ENCODE assay signal across 8 cellular contexts in genomic region chr16:1331712-1332617, GRCh38. TPM values are rescaled to one million over a fixed set of nuclear protein-coding genes. Genes with fewer than 3 reads are reported as not detected.
A peak's percentile ranks its signal among the peaks of the same experiment; 100 is the strongest.
DNase-seq lines count a peak whose midpoint lies in the region; ATAC-seq and TF ChIP-seq lines count a peak whose summit lies in the region.

No MANE protein-coding gene starts in this region.

- peak overlapping the region; percentile 80 to 93 (median 83) for H3K4me3 Mint-ChIP-seq in CD8-positive, alpha-beta memory T cell
- peak overlapping the region; percentile 78 for H3K4me3 Mint-ChIP-seq in activated T-cell treated with anti-CD3 and anti-CD28 coated beads, Interleukin-2, amount 50 U/mL, for 72 hours

- no peaks in the 10 kb centered on the region for H3K36me3 ChIP-seq in CD8-positive, alpha-beta memory T cell (ENCODE audit: insufficient read depth, low read length)
- H3K36me3 ChIP-seq in heart right ventricle = peaks cover 0 to 4% (median 0%) of the 10 kb centered on the region in 9 donors

- peak overlapping the region; percentile 40 for H3K4me3 ChIP-seq in CD8-positive, alpha-beta memory T cell (ENCODE audit: low read length)
- H3K4me3 ChIP-seq in heart right ventricle = peak overlapping the region; percentile 1 to 64 (median 54)

- H3K36me3 Mint-ChIP-seq in CD8-positive, alpha-beta memory T cell = no peaks in the 10 kb centered on the region
- no peaks in the 10 kb centered on the region for H3K36me3 Mint-ChIP-seq in activated T-cell treated with anti-CD3 and anti-CD28 coated beads, Interleukin-2, amount 50 U/mL, for 72 hours (ENCODE audit: insufficient read depth in 2 of 2)

- H3K27ac ChIP-seq in CD8-positive, alpha-beta memory T cell (ENCODE audit: low read depth, low read length) = peak overlapping the region; percentile 70
- H3K27ac ChIP-seq in heart right ventricle (peak overlapping the region in 9 of 10 donors; percentile 28 to 89 (median 66)), caudate nucleus (ENCODE audit: low read depth, low read length) (no peak overlapping the region)

- WGBS in heart right ventricle, 2 donors = 3% methylated on average over 34 of the region's 34 CpGs

- POLR2A ChIA-PET in CD8-positive, alpha-beta memory T cell (lab: Charles Lee) = interaction anchor here (0.6 to 2.3 kb wide), 5 partner anchors 10 to 76 kb away, joined by 3 to 13 read pairs (median 3); partner anchors contain the start of genes GNPTG, TSR3 and UBE2I

- CTCF ChIA-PET in CD8-positive, alpha-beta memory T cell (lab: Charles Lee) = interaction anchor here (1.2 kb wide), 1 partner anchor 23 kb away, joined by 3 read pairs; the partner anchor contains the start of gene UBE2I

- peaks cover 25% of the 10 kb centered on the region for H3K27me3 ChIP-seq in CD8-positive, alpha-beta memory T cell (ENCODE audit: insufficient read depth, low read length, poor library complexity, severe bottlenecking)
- H3K27me3 ChIP-seq in heart right ventricle = peaks cover 16 to 66% (median 35%) of the 10 kb centered on the region in 7 donors

- H3K27ac Mint-ChIP-seq in CD8-positive, alpha-beta memory T cell = peak overlapping the region; percentile 57 to 96 (median 88)
- peak overlapping the region; percentile 38 for H3K27ac Mint-ChIP-seq in activated T-cell treated with anti-CD3 and anti-CD28 coated beads, Interleukin-2, amount 50 U/mL, for 72 hours

- peak in 4 of 5 donors; percentile 34 to 82 (median 58) for DNase-seq in CD8-positive, alpha-beta memory T cell
- DNase-seq in GM20000 (ENCODE audit: low spot score) (peak; percentile 93), NCI-H2196 treated with DMSO at 0.1 percent for 48 hours (lab: John Stamatoyannopoulos, UW; ENCODE audit: unreplicated experiment) (peak; percentile 87), heart right ventricle (peak; percentile 64 to 74), renal cortical epithelial cell (ENCODE audit: low read depth) (peak; percentile 92), caudate nucleus (lab: John Stamatoyannopoulos, UW) (no peak), pons (ENCODE audit: low spot score) (no peak)
- peak in 1 of 2 donors; percentile 42 for DNase-seq in activated T-cell treated with anti-CD3 and anti-CD28 coated beads, Interleukin-2, amount 50 U/mL, for 72 hours

- peaks cover 12 to 41% (median 14%) of the 10 kb centered on the region in 3 donors for H3K4me1 Mint-ChIP-seq in CD8-positive, alpha-beta memory T cell
- peaks cover 22% of the 10 kb centered on the region for H3K4me1 Mint-ChIP-seq in activated T-cell treated with anti-CD3 and anti-CD28 coated beads, Interleukin-2, amount 50 U/mL, for 72 hours (ENCODE audit: low read depth)

- no peaks in the 10 kb centered on the region for H3K9me3 ChIP-seq in CD8-positive, alpha-beta memory T cell (ENCODE audit: low read length)
- H3K9me3 ChIP-seq in heart right ventricle = peaks cover 0 to 6% (median 0%) of the 10 kb centered on the region in 11 donors

- H3K27me3 Mint-ChIP-seq in CD8-positive, alpha-beta memory T cell = peaks cover 3 to 9% of the 10 kb centered on the region in 2 donors
- peaks cover 36% of the 10 kb centered on the region for H3K27me3 Mint-ChIP-seq in activated T-cell treated with anti-CD3 and anti-CD28 coated beads, Interleukin-2, amount 50 U/mL, for 72 hours (ENCODE audit: low read depth)

- intact Hi-C loops in heart right ventricle (cut with DNase I) = no loop called here

- peak; percentile 25 to 29 for ATAC-seq in activated T-cell treated with anti-CD3 and anti-CD28 coated beads, Interleukin-2, amount 50 U/mL, for 72 hours (replicated peaks in 1 of 2)
- peak; percentile 16 to 85 (median 68) for ATAC-seq in heart right ventricle

- peaks cover 27% of the 10 kb centered on the region for H3K4me1 ChIP-seq in CD8-positive, alpha-beta memory T cell (ENCODE audit: insufficient read depth, low read length)
- peaks cover 11 to 36% (median 32%) of the 10 kb centered on the region in 9 donors for H3K4me1 ChIP-seq in heart right ventricle

- peaks cover 0 to 2% (median 0%) of the 10 kb centered on the region in 5 donors for H3K9me3 Mint-ChIP-seq in CD8-positive, alpha-beta memory T cell
- no peaks in the 10 kb centered on the region for H3K9me3 Mint-ChIP-seq in activated T-cell treated with anti-CD3 and anti-CD28 coated beads, Interleukin-2, amount 50 U/mL, for 72 hours

- TF ChIP-seq CTCF in GM20000 (IDR thresholded peaks at IDR 0.05; ENCODE audit: extremely low read depth, missing control alignments) (no peak), heart right ventricle (IDR thresholded peaks at IDR 0.05) (no peak)

RNA-seq across cellular contexts. Expression of gene BAIAP3, which starts 1.5 kb away (rescaled TPM):
- 1 to 10 TPM; 7.2 to 7.5 TPM for total RNA-seq in CD8-positive, alpha-beta memory T cell
- 8.3 TPM for polyA plus RNA-seq in CD8-positive, alpha-beta memory T cell
- 1 to 10 TPM in 1 of 2 donors, under 1 TPM in 1; 0.26 to 1.1 TPM for total RNA-seq in activated T-cell treated with anti-CD3 and anti-CD28 coated beads, Interleukin-2, amount 50 U/mL, for 72 hours
- total RNA-seq in heart right ventricle = 1 to 10 TPM in 9 of 10 donors, under 1 TPM in 1; 0.37 to 3.8 (median 2.0) TPM
- polyA plus RNA-seq in heart right ventricle = 1 to 10 TPM; 1.4 to 6.8 TPM
- total RNA-seq in renal cortical epithelial cell = 2.1 and 3.0 TPM in 2 replicates

RNA-seq across cellular contexts. Expression of gene TSR3, which starts 19.7 kb away (rescaled TPM):
- total RNA-seq in CD8-positive, alpha-beta memory T cell = 100 to 1,000 TPM in 1 of 2 experiments, 10 to 100 TPM in 1; 91.8 to 102 TPM
- polyA plus RNA-seq in CD8-positive, alpha-beta memory T cell = 109 TPM
- 10 to 100 TPM; 39.1 to 44.8 TPM for total RNA-seq in activated T-cell treated with anti-CD3 and anti-CD28 coated beads, Interleukin-2, amount 50 U/mL, for 72 hours
- total RNA-seq in heart right ventricle (10 to 100 TPM; 41.5 to 63.6 (median 56.0) TPM), renal cortical epithelial cell (56.9 and 85.1 TPM in 2 replicates)
- 10 to 100 TPM; 43.7 to 83.4 TPM for polyA plus RNA-seq in heart right ventricle

RNA-seq across cellular contexts. Expression of gene GNPTG, which starts 19.8 kb away (rescaled TPM):
- 10 to 100 TPM; 32.3 to 34.4 TPM for total RNA-seq in CD8-positive, alpha-beta memory T cell
- 63.3 TPM for polyA plus RNA-seq in CD8-positive, alpha-beta memory T cell
- total RNA-seq in activated T-cell treated with anti-CD3 and anti-CD28 coated beads, Interleukin-2, amount 50 U/mL, for 72 hours = 10 to 100 TPM; 22.1 to 23.8 TPM
- total RNA-seq in heart right ventricle (10 to 100 TPM; 24.8 to 43.4 (median 29.9) TPM), renal cortical epithelial cell (30.6 and 101 TPM in 2 replicates)
- 10 to 100 TPM; 44.5 to 56.3 TPM for polyA plus RNA-seq in heart right ventricle

RNA-seq across cellular contexts. Expression of gene UBE2I, which starts 22.5 kb away (rescaled TPM):
- total RNA-seq in CD8-positive, alpha-beta memory T cell = 100 to 1,000 TPM; 238 to 257 TPM
- 101 TPM for polyA plus RNA-seq in CD8-positive, alpha-beta memory T cell
- total RNA-seq in activated T-cell treated with anti-CD3 and anti-CD28 coated beads, Interleukin-2, amount 50 U/mL, for 72 hours = 100 to 1,000 TPM; 225 to 231 TPM
- total RNA-seq in heart right ventricle (10 to 100 TPM; 70.6 to 99.8 (median 84.6) TPM), renal cortical epithelial cell (64.3 and 90.0 TPM in 2 replicates)
- polyA plus RNA-seq in heart right ventricle = 10 to 100 TPM; 63.1 to 76.4 TPM

Comparison
In these comparisons a context has a peak if more than half of its experiments do, and no peak if none do; other contexts are left out.
1. DNase-seq: peak in CD8-positive, alpha-beta memory T cell (4 of 5), GM20000 (single experiment), NCI-H2196 treated with DMSO at 0.1 percent for 48 hours (single experiment), heart right ventricle (2 of 2) and renal cortical epithelial cell (single experiment); none in caudate nucleus (0 of 61) and pons (single experiment).